14 cellular contexts compared by ENCODE assay signal in genomic region chr3:197352382-197352781, GRCh38. TPM values are rescaled to one million over a fixed set of nuclear protein-coding genes. Genes with fewer than 3 reads are reported as not detected.
DNase-seq lines count a peak whose midpoint lies in the region; ATAC-seq, FAIRE-seq and TF ChIP-seq lines count a peak whose summit lies in the region.
"Had no signal": no experiment of that assay in that cellular context is flagged by ENCODE, and none has a peak within 500 bp of the region (broad histone marks: within the 10 kb centered on the region; RNA-seq: fewer than 3 reads in every experiment).

No MANE protein-coding gene starts in this region.

- no peaks in the 10 kb centered on the region for H3K9me3 ChIP-seq in K562 (replicated peaks; ENCODE audit: control insufficient read depth, insufficient read depth, low read depth, low read length)
- H3K9me3 ChIP-seq in thyroid gland: no peaks in the 10 kb centered on the region

- POLR2A ChIA-PET in K562 (lab: Yijun Ruan, JAX): no interaction called here

- H4K20me1 ChIP-seq in K562 (replicated peaks; ENCODE audit: control insufficient read depth, insufficient read depth, low read length): no peaks in the 10 kb centered on the region

- no peak for TF ChIP-seq EP300 in K562 (IDR thresholded peaks at IDR 0.05; ENCODE audit: low read length)

- CTCF ChIA-PET in K562 (lab: Yijun Ruan, JAX; ENCODE audit: low intra/inter-chr PET ratio): no interaction called here

- ATAC-seq in K562 (peak; percentile 45), GM18517 (IDR thresholded peaks at IDR 0.05; ENCODE audit: unreplicated experiment) (no peak)
- no peak for ATAC-seq in activated naive CD4-positive, alpha-beta T cell treated with anti-CD3 and anti-CD28 coated beads, Interleukin-2, amount 50 U/mL, for 72 hours

- peaks cover 2 to 11% of the 10 kb centered on the region in 2 experiments; a peak in 2 of 5 replicates for H3K27me3 ChIP-seq in K562 (ENCODE audit: control insufficient read depth in 2 of 2, insufficient read depth in 2 of 2, low read length in 2 of 2)
- H3K27me3 ChIP-seq in thyroid gland: no peaks in the 10 kb centered on the region

- no peak for TF ChIP-seq CTCF in K562 (IDR thresholded peaks at IDR 0.05 in 2 of 3, conservative IDR thresholded peaks at IDR 0.05 in 1 of 3; ENCODE audit: insufficient read depth in 2 of 3, low read depth in 1 of 3, low read length in 3 of 3)
- TF ChIP-seq CTCF in thyroid gland (IDR thresholded peaks at IDR 0.05): no peak

- no peaks in the 10 kb centered on the region for H3K36me3 Mint-ChIP-seq in activated naive CD4-positive, alpha-beta T cell treated with anti-CD3 and anti-CD28 coated beads, Interleukin-2, amount 50 U/mL, for 72 hours

- H3K9me1 ChIP-seq in K562 (ENCODE audit: control insufficient read depth, insufficient read depth, low read length): no peaks in the 10 kb centered on the region

- no peak for TF ChIP-seq POLR2A in K562 (conservative IDR thresholded peaks at IDR 0.05)
- no peak for TF ChIP-seq POLR2A in thyroid gland (IDR thresholded peaks at IDR 0.05)

- H3K27ac Mint-ChIP-seq in activated naive CD4-positive, alpha-beta T cell treated with anti-CD3 and anti-CD28 coated beads, Interleukin-2, amount 50 U/mL, for 72 hours: no peak overlapping the region
- H3K27ac Mint-ChIP-seq: activated T-cell treated with anti-CD3 and anti-CD28 coated beads, Interleukin-2, amount 50 U/mL, for 24 hours had no signal

- H2AFZ ChIP-seq in K562 (ENCODE audit: low read depth, low read length): no peak overlapping the region

- in situ Hi-C loops in K562 (cut with MboI): no loop called here

- H3K4me2 ChIP-seq in K562 (ENCODE audit: insufficient read depth, low read length): no peak overlapping the region

- no peak overlapping the region for H3K4me3 ChIP-seq in K562
- H3K4me3 ChIP-seq in thyroid gland (replicated peaks in 1 of 3): no peak overlapping the region

- peak; percentile 32 for FAIRE-seq in K562 (lab: Jason Lieb, UNC)

- peaks cover 0 to 10% of the 10 kb centered on the region in 2 experiments; a peak in 2 of 5 replicates for H3K4me1 ChIP-seq in K562 (replicated peaks in 1 of 2; ENCODE audit: control insufficient read depth in 2 of 2, insufficient read depth in 2 of 2, low read length in 2 of 2)
- H3K4me1 ChIP-seq in thyroid gland: peaks cover 19 to 38% of the 10 kb centered on the region in 2 donors

- H3K9me3 Mint-ChIP-seq in activated naive CD4-positive, alpha-beta T cell treated with anti-CD3 and anti-CD28 coated beads, Interleukin-2, amount 50 U/mL, for 72 hours: no peaks in the 10 kb centered on the region
- H3K9me3 Mint-ChIP-seq: activated T-cell treated with anti-CD3 and anti-CD28 coated beads, Interleukin-2, amount 50 U/mL, for 24 hours had no signal

- no peak overlapping the region for H3K9ac ChIP-seq in K562 (ENCODE audit: insufficient read depth in 1 of 2, low read depth in 2 of 2, low read length in 2 of 2)

- 19% methylated on average over 5 of the region's 5 CpGs for WGBS in K562 (ENCODE audit: insufficient coverage, low coverage, missing lambda C conversion rate)
- 60 to 67% methylated on average over 5 of the region's 5 CpGs for WGBS in thyroid gland, 2 donors

- no peaks in the 10 kb centered on the region for H3K79me2 ChIP-seq in K562 (ENCODE audit: control insufficient read depth, insufficient read depth, low read length)

- H3K36me3 ChIP-seq in K562 (ENCODE audit: control insufficient read depth, insufficient read depth, low read length) (no peaks in the 10 kb centered on the region), thyroid gland (no peaks in the 10 kb centered on the region)

- intact Hi-C loops in K562 (cut with micrococcal nuclease): no loop called here
- intact Hi-C loops in thyroid gland (cut with DNase I): no loop called here

- peak; percentile 33 for DNase-seq in HT1080 (ENCODE audit: low read depth)
- peak in 1 of 4 experiments; percentile 26 for DNase-seq in K562 (ENCODE audit: extremely low read depth in 1 of 4, low spot score in 3 of 4)
- peak; percentile 86 for DNase-seq in iris pigment epithelial cell (ENCODE audit: low read depth)
- peak; percentile 70 to 71 for DNase-seq in thyroid gland
- DNase-seq in AG08396 (ENCODE audit: low spot score): no peak
- DNase-seq in activated naive CD4-positive, alpha-beta T cell treated with anti-CD3 and anti-CD28 coated beads, Interleukin-2, amount 50 U/mL, for 72 hours (ENCODE audit: low spot score in 2 of 2): no peak
- no peak for DNase-seq in NCI-H187 treated with DMSO at 0.1 percent for 48 hours (lab: John Stamatoyannopoulos, UW)
- DNase-seq: activated T-cell treated with anti-CD3 and anti-CD28 coated beads, Interleukin-2, amount 50 U/mL, for 24 hours; DND-41; GOT3; head of caudate nucleus; NCI-H1048; stimulated activated naive CD4-positive, alpha-beta T cell treated with Interleukin-2 at 50 U/mL for 16 hours had no signal

- BruUV-seq in K562 (replicated peaks; lab: Mats Ljungman, UMichigan): no TSS peak

- TF ChIP-seq RAD21 in K562 (CRISPR knock-in tag; conservative IDR thresholded peaks at IDR 0.05 in 1 of 2, IDR thresholded peaks at IDR 0.05 in 1 of 2): no peak

- H3K27ac ChIP-seq in K562 (ENCODE audit: extremely low read depth, low read depth, low read length) (no peak overlapping the region), thyroid gland (no peak overlapping the region)

TF ChIP-seq in K562, 482 proteins besides CTCF, POLR2A, EP300 and RAD21:
- TF ChIP-seq ZNF197 (CRISPR knock-in tag; IDR thresholded peaks at IDR 0.05; ENCODE audit: low read depth): no peak
- no peak for TF ChIP-seq TBL1XR1 (IDR thresholded peaks at IDR 0.05; ENCODE audit: low read length in 2 of 2)
- no peak for TF ChIP-seq WHSC1 (IDR thresholded peaks at IDR 0.05; ENCODE audit: low read length)
- no peak for TF ChIP-seq ZNF280B (CRISPR knock-in tag; IDR thresholded peaks at IDR 0.05)
- no peak for TF ChIP-seq TAF1 (IDR thresholded peaks at IDR 0.05; ENCODE audit: control insufficient read depth, extremely low read depth, insufficient read depth, low read length, severe bottlenecking)
- no peak for TF ChIP-seq HNRNPH1 (optimal IDR thresholded peaks at IDR 0.05; ENCODE audit: low read depth, low read length)
- TF ChIP-seq MTA2 (IDR thresholded peaks at IDR 0.05; ENCODE audit: low read depth): no peak
- peak; percentile 31; the same call in 1 of the 2 replicates for TF ChIP-seq BHLHE40 (IDR thresholded peaks at IDR 0.05; ENCODE audit: low read length)
- 0 out of 2 replicates have a peak, but pooled peaks have one; percentile 27 for TF ChIP-seq L3MBTL2 (IDR thresholded peaks at IDR 0.05)
- TF ChIP-seq NFE2 (IDR thresholded peaks at IDR 0.05; ENCODE audit: low read depth): no peak
- TF ChIP-seq TAF15 (IDR thresholded peaks at IDR 0.05; ENCODE audit: low read depth, low read length): no peak
- no peak for TF ChIP-seq ZNF408 (CRISPR knock-in tag; IDR thresholded peaks at IDR 0.05; ENCODE audit: low read depth)
- no peak for TF ChIP-seq IRF2 (CRISPR knock-in tag; IDR thresholded peaks at IDR 0.05)
- TF ChIP-seq ZNF217 (CRISPR knock-in tag; IDR thresholded peaks at IDR 0.05): no peak
- TF ChIP-seq ZNF282 (CRISPR knock-in tag; IDR thresholded peaks at IDR 0.05): no peak
- TF ChIP-seq ZC3H4 (CRISPR knock-in tag; IDR thresholded peaks at IDR 0.05; ENCODE audit: borderline replicate concordance): no peak
- TF ChIP-seq CBFA2T3 (IDR thresholded peaks at IDR 0.05): peak; percentile 27; the same call in 1 of the 2 replicates

RNA-seq across cellular contexts. Expression of gene DLG1, which starts 54.0 kb away (rescaled TPM):
- total RNA-seq in HT1080 (2014; rRNA removed; shearing (Covaris generic)): 36.3 and 55.2 TPM in 2 replicates
- polyA plus RNA-seq in HT1080 (2015; cell fraction: cytosol; rRNA removed): 86.7 and 110 TPM in 2 replicates
- polyA plus RNA-seq in HT1080 (2015; cell fraction: nucleus; rRNA removed): 260 and 294 TPM in 2 replicates
- total RNA-seq in K562 (2011; cell fraction: chromatin; rRNA removed; ENCODE audit: low replicate concordance): 141 and 293 TPM in 2 replicates
- 38.2 and 46.8 TPM in 2 replicates for total RNA-seq in K562 (2011; cell fraction: nucleolus; rRNA removed)
- total RNA-seq in K562 (2011; cell fraction: nucleoplasm; rRNA removed): 84.2 and 109 TPM in 2 replicates
- total RNA-seq in K562 (2014; rRNA removed) (36.3 and 39.4 TPM in 2 replicates), K562 (2014; rRNA removed; fragmentation: Illumina TruSeq; extraction: Trizol) (49.1 and 55.6 TPM in 2 replicates), K562 (2015; rRNA removed; fragmentation: Illumina TruSeq; extraction: Trizol) (43.5 and 48.4 TPM in 2 replicates), K562 (2021) (55.7 and 57.5 TPM in 2 replicates), thyroid gland (100 to 1,000 TPM; 111 to 233 (median 174) TPM)
- polyA plus RNA-seq in K562 (2011; rRNA removed) (38.9 and 43.6 TPM in 2 replicates), K562 (2014; fragmentation: Illumina TruSeq; extraction: Trizol) (51.4 and 63.5 TPM in 2 replicates), K562 (2014; fragmentation: Nextera tagmentation; extraction: Ambion mirVana) (10 to 100 TPM in 1 of 2 experiments, 1 to 10 TPM in 1; 9.4 to 13.4 TPM), K562 (2014; rRNA removed) (30.8 and 31.0 TPM in 2 replicates)
- polyA plus RNA-seq in K562 (2011; cell fraction: cytosol; rRNA removed): 8.7 and 13.6 TPM in 2 replicates
- 49.2 and 58.1 TPM in 2 replicates for polyA plus RNA-seq in K562 (2011; cell fraction: nucleus; rRNA removed)
- 35.9 and 42.5 TPM in 2 replicates for polyA plus RNA-seq in K562 (2012)
- 66.5 and 99.3 TPM in 2 replicates for polyA minus RNA-seq in K562 (2011; rRNA and poly(A)+ RNA removed)
- polyA minus RNA-seq in K562 (2011; cell fraction: cytosol; rRNA and poly(A)+ RNA removed): 19.7 and 21.1 TPM in 2 replicates
- polyA minus RNA-seq in K562 (2011; cell fraction: nucleus; rRNA and poly(A)+ RNA removed): 61.9 and 105 TPM in 2 replicates
- 100 to 1,000 TPM in 1 of 2 donors, 10 to 100 TPM in 1; 76.3 to 119 TPM for total RNA-seq in activated naive CD4-positive, alpha-beta T cell treated with anti-CD3 and anti-CD28 coated beads, Interleukin-2, amount 50 U/mL, for 72 hours

Comparison
In these comparisons a context has a peak if more than half of its experiments do, and no peak if none do; other contexts are left out.
1. DNase-seq: peak in HT1080 (single experiment), iris pigment epithelial cell (single experiment) and thyroid gland (2 of 2); none in AG08396 (single experiment), activated naive CD4-positive, alpha-beta T cell treated with anti-CD3 and anti-CD28 coated beads, Interleukin-2, amount 50 U/mL, for 72 hours (0 of 2) and NCI-H187 treated with DMSO at 0.1 percent for 48 hours (single experiment).